Comparison of ENCODE assay signal across 3 cellular contexts in the genomic region with DNA sequence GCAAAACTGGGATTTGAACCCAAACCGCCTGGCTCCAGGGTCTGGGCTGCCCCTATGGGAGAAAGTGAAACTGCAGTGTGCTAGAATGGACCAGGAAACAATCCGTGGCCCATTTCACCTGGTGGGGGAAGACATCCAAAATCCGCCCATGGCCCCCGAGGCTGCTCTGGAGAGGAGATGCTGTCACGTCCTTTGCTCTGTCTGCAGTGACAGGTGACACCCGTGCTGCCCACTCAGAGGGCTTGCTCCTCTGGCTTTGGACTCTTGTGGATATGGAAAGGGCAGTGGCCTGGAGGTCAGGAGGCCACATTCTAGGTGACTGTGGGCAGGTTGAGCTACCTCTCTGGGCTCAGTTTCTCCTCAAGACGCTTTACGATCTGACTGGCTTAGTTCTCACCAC.
TF ChIP-seq lines count a peak whose summit lies in the region.

No MANE protein-coding gene starts in this region.

TF ChIP-seq in IMR-90, 13 proteins besides CTCF, POLR2A, EP300 and RAD21:
- TF ChIP-seq BHLHE40 (IDR thresholded peaks at IDR 0.05; ENCODE audit: low read depth, low read length), result no peak
- no peak for TF ChIP-seq NFE2L2 (IDR thresholded peaks at IDR 0.05; ENCODE audit: low read depth, low read length)
- TF ChIP-seq, protein P1, sequence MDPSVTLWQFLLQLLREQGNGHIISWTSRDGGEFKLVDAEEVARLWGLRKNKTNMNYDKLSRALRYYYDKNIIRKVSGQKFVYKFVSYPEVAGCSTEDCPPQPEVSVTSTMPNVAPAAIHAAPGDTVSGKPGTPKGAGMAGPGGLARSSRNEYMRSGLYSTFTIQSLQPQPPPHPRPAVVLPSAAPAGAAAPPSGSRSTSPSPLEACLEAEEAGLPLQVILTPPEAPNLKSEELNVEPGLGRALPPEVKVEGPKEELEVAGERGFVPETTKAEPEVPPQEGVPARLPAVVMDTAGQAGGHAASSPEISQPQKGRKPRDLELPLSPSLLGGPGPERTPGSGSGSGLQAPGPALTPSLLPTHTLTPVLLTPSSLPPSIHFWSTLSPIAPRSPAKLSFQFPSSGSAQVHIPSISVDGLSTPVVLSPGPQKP (IDR thresholded peaks at IDR 0.05; ENCODE audit: borderline replicate concordance, low read depth, low read length), result no peak
- no peak for TF ChIP-seq CEBPB (IDR thresholded peaks at IDR 0.05; ENCODE audit: low read depth, low read length)
- no peak for TF ChIP-seq RCOR1 (IDR thresholded peaks at IDR 0.05; ENCODE audit: insufficient replicate concordance, low read length)
- no peak for TF ChIP-seq MAFK (IDR thresholded peaks at IDR 0.05; ENCODE audit: low read depth, low read length)
- no peak for TF ChIP-seq FOS (IDR thresholded peaks at IDR 0.05; ENCODE audit: low read depth, low read length)
- TF ChIP-seq MAZ (IDR thresholded peaks at IDR 0.05; ENCODE audit: borderline replicate concordance, low read depth, low read length), result no peak
- TF ChIP-seq, protein P2, sequence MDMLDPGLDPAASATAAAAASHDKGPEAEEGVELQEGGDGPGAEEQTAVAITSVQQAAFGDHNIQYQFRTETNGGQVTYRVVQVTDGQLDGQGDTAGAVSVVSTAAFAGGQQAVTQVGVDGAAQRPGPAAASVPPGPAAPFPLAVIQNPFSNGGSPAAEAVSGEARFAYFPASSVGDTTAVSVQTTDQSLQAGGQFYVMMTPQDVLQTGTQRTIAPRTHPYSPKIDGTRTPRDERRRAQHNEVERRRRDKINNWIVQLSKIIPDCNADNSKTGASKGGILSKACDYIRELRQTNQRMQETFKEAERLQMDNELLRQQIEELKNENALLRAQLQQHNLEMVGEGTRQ (IDR thresholded peaks at IDR 0.05; ENCODE audit: low read depth, low read length), result no peak
- no peak for TF ChIP-seq MXI1 (IDR thresholded peaks at IDR 0.05; ENCODE audit: borderline replicate concordance, low read depth, low read length)
- no peak for TF ChIP-seq RFX5 (IDR thresholded peaks at IDR 0.05; ENCODE audit: low read depth, low read length)
- no peak for TF ChIP-seq SMC3 (IDR thresholded peaks at IDR 0.05; ENCODE audit: low read depth, low read length)
- no peak for TF ChIP-seq CHD1 (IDR thresholded peaks at IDR 0.05; ENCODE audit: low read depth, low read length)

TF ChIP-seq in H1, 55 proteins besides CTCF, POLR2A, EP300 and RAD21:
- TF ChIP-seq NRF1 (IDR thresholded peaks at IDR 0.05; ENCODE audit: low read depth, low read length) (no peak), SP1 (IDR thresholded peaks at IDR 0.05; ENCODE audit: low read depth, low read length) (no peak), SP2 (IDR thresholded peaks at IDR 0.05; ENCODE audit: low read length) (no peak), POLR2AphosphoS5 (IDR thresholded peaks at IDR 0.05; ENCODE audit: low read depth, low read length) (no peak), GABPA (IDR thresholded peaks at IDR 0.05; ENCODE audit: borderline replicate concordance, insufficient read depth, low read length) (no peak), POU5F1 (IDR thresholded peaks at IDR 0.05; ENCODE audit: low read depth, low read length) (no peak), SAP30 (IDR thresholded peaks at IDR 0.05; ENCODE audit: insufficient read depth, insufficient replicate concordance, low read length) (no peak), CEBPB (IDR thresholded peaks at IDR 0.05; ENCODE audit: low read depth, low read length) (no peak)
- TF ChIP-seq, protein P3, sequence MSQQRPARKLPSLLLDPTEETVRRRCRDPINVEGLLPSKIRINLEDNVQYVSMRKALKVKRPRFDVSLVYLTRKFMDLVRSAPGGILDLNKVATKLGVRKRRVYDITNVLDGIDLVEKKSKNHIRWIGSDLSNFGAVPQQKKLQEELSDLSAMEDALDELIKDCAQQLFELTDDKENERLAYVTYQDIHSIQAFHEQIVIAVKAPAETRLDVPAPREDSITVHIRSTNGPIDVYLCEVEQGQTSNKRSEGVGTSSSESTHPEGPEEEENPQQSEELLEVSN (IDR thresholded peaks at IDR 0.05), result no peak
TF ChIP-seq in H1: peak in this region for 0.

TF ChIP-seq in SK-N-SH treated with all-trans-retinoic acid at 6 μM for 48 hours, 23 proteins besides CTCF, POLR2A, EP300 and RAD21:
- TF ChIP-seq ZC3H10 (CRISPR knock-in tag; IDR thresholded peaks at IDR 0.05), result no peak
- no peak for TF ChIP-seq GLIS3 (CRISPR knock-in tag; IDR thresholded peaks at IDR 0.05)
- no peak for TF ChIP-seq TCF4 (CRISPR knock-in tag; IDR thresholded peaks at IDR 0.05; ENCODE audit: borderline replicate concordance)
- TF ChIP-seq OSR1 (CRISPR knock-in tag; IDR thresholded peaks at IDR 0.05), result no peak
- TF ChIP-seq, protein P4, sequence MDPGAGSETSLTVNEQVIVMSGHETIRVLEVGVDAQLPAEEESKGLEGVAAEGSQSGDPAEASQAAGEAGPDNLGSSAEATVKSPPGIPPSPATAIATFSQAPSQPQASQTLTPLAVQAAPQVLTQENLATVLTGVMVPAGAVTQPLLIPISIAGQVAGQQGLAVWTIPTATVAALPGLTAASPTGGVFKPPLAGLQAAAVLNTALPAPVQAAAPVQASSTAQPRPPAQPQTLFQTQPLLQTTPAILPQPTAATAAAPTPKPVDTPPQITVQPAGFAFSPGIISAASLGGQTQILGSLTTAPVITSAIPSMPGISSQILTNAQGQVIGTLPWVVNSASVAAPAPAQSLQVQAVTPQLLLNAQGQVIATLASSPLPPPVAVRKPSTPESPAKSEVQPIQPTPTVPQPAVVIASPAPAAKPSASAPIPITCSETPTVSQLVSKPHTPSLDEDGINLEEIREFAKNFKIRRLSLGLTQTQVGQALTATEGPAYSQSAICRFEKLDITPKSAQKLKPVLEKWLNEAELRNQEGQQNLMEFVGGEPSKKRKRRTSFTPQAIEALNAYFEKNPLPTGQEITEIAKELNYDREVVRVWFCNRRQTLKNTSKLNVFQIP (CRISPR knock-in tag; IDR thresholded peaks at IDR 0.05; ENCODE audit: borderline replicate concordance, low read depth), result no peak
- no peak for TF ChIP-seq CSDC2 (CRISPR knock-in tag; IDR thresholded peaks at IDR 0.05)
- TF ChIP-seq ARNTL (CRISPR knock-in tag; IDR thresholded peaks at IDR 0.05; ENCODE audit: borderline replicate concordance, low read depth), result no peak
